In the genomic region with DNA sequence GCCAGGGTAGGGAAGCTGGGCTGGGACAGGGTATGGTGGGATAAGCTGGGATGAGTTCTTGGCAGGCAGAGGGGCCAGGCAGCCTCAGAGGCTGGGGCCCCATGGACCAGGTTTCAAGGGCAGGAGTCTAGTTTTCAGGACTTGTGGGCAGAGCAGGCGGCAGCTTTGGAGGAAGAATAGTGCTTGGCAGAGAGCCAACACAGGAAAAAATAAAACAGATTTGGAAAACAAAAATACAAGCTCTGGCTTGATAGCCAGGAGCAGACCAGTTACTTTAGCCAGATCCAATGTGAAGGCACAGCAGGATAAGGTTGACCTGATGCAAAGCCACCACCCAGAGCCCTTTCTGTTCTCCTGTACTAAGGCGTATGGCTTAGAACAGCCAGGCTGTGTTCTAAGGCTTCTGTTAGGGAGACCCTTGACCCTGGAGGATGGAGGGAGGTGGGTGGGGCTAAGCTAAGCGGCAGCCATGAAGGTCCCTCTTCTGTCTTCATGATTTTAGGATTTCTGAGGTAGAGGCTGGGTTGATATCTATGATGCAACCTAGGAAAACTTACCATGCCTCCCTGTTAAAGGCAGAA, we compare ENCODE assay signal across 17 cellular contexts. TPM values are rescaled to one million over a fixed set of nuclear protein-coding genes. Genes with fewer than 3 reads are reported as not detected.
A peak's percentile ranks its signal among the peaks of the same experiment; 100 is the strongest.
DNase-seq lines count a peak whose midpoint lies in the region; ATAC-seq, FAIRE-seq and TF ChIP-seq lines count a peak whose summit lies in the region.
"Had no signal": no experiment of that assay in that cellular context is flagged by ENCODE, and none has a peak within 500 bp of the region (broad histone marks: within the 10 kb centered on the region; RNA-seq: fewer than 3 reads in every experiment).

No MANE protein-coding gene starts in this region.

- peak overlapping the region; percentile 32 to 97 (median 88) for H3K27ac Mint-ChIP-seq in CD4-positive, alpha-beta memory T cell
- peak overlapping the region; percentile 98 for H3K27ac Mint-ChIP-seq in T-helper 17 cell
- H3K27ac Mint-ChIP-seq: dendritic cell treated with granulocyte-macrophage colony-stimulating factor and Interleukin-4, amounts not matched to agents 40 ng/mL and 50 ng/mL, for 4 days had no signal

- H3K27me3 ChIP-seq in CD4-positive, alpha-beta memory T cell (ENCODE audit: insufficient read depth, low read length): no peaks in the 10 kb centered on the region
- no peaks in the 10 kb centered on the region for H3K27me3 ChIP-seq in esophagus muscularis mucosa
- peaks cover 0 to 6% of the 10 kb centered on the region in 2 donors for H3K27me3 ChIP-seq in left lung
- H3K27me3 ChIP-seq: adrenal gland, ovary, suprapubic skin had no signal

- CTCF ChIA-PET in CD4-positive, alpha-beta memory T cell (lab: Charles Lee; ENCODE audit: partially characterized antibody): interaction anchor here (1.5 to 21.4 kb wide), 3 partner anchors 5 to 181 kb away, joined by 3 to 250 read pairs (median 250); partner anchors contain the start of gene TRAF5

- H3K4me1 ChIP-seq in CD4-positive, alpha-beta memory T cell (ENCODE audit: insufficient read depth, low read length): peaks cover 96% of the 10 kb centered on the region
- H3K4me1 ChIP-seq in esophagus muscularis mucosa: peaks cover 17 to 97% (median 92%) of the 10 kb centered on the region in 4 donors
- H3K4me1 ChIP-seq in left lung: peaks cover 0 to 15% of the 10 kb centered on the region in 2 donors

- no peaks in the 10 kb centered on the region for H3K27me3 Mint-ChIP-seq in CD4-positive, alpha-beta memory T cell
- no peaks in the 10 kb centered on the region for H3K27me3 Mint-ChIP-seq in T-helper 17 cell

- H3K36me3 ChIP-seq in CD4-positive, alpha-beta memory T cell (ENCODE audit: insufficient read depth, low read length): no peaks in the 10 kb centered on the region
- H3K36me3 ChIP-seq in esophagus muscularis mucosa (no peaks in the 10 kb centered on the region), left lung (no peaks in the 10 kb centered on the region)
- H3K36me3 ChIP-seq: adrenal gland, ovary, suprapubic skin had no signal

- H3K9me3 Mint-ChIP-seq in CD4-positive, alpha-beta memory T cell: no peaks in the 10 kb centered on the region
- H3K9me3 Mint-ChIP-seq: dendritic cell treated with granulocyte-macrophage colony-stimulating factor and Interleukin-4, amounts not matched to agents 40 ng/mL and 50 ng/mL, for 4 days had no signal

- 46% methylated on average over 2 of the region's 3 CpGs for WGBS in esophagus muscularis mucosa

- FAIRE-seq in HTR-8/SVneo (lab: Jason Lieb, UNC): no peak
- FAIRE-seq: small intestine had no signal

- no peak for TF ChIP-seq POLR2A in esophagus muscularis mucosa (IDR thresholded peaks at IDR 0.05; ENCODE audit: low read depth)

- peaks cover 79 to 98% (median 91%) of the 10 kb centered on the region in 4 donors for H3K4me1 Mint-ChIP-seq in CD4-positive, alpha-beta memory T cell
- peaks cover 89% of the 10 kb centered on the region for H3K4me1 Mint-ChIP-seq in T-helper 17 cell

- ATAC-seq in T-helper 17 cell (no peak), left lung (no peak)

- peaks cover 3 to 25% of the 10 kb centered on the region in 2 donors for H3K36me3 Mint-ChIP-seq in CD4-positive, alpha-beta memory T cell
- H3K36me3 Mint-ChIP-seq in T-helper 17 cell (ENCODE audit: low read depth): peaks cover 2% of the 10 kb centered on the region

- H3K4me3 ChIP-seq in CD4-positive, alpha-beta memory T cell (ENCODE audit: low read length in 2 of 2): no peak overlapping the region
- H3K4me3 ChIP-seq in fibroblast of villous mesenchyme (ENCODE audit: low read depth, low read length) (no peak overlapping the region), esophagus muscularis mucosa (no peak overlapping the region), left lung (no peak overlapping the region)
- H3K4me3 ChIP-seq: adrenal gland, ovary, suprapubic skin had no signal

- POLR2A ChIA-PET in CD4-positive, alpha-beta memory T cell (lab: Charles Lee; ENCODE audit: partially characterized antibody): interaction anchor here (0.8 to 1.5 kb wide), 3 partner anchors 15 to 64 kb away, joined by 3 to 5 read pairs (median 3); no protein-coding TSS in a partner anchor

- intact Hi-C loops in CD4-positive, alpha-beta memory T cell (cut with micrococcal nuclease): no loop called here
- intact Hi-C loops in esophagus muscularis mucosa (cut with DNase I) (no loop called here), left lung (cut with DNase I) (no loop called here)

- no peaks in the 10 kb centered on the region for H3K9me3 ChIP-seq in CD4-positive, alpha-beta memory T cell (ENCODE audit: control insufficient read depth in 1 of 2, low read length in 2 of 2)
- no peaks in the 10 kb centered on the region for H3K9me3 ChIP-seq in T-helper 17 cell (ENCODE audit: control insufficient read depth, low read length, poor library complexity, severe bottlenecking)
- H3K9me3 ChIP-seq in esophagus muscularis mucosa: no peaks in the 10 kb centered on the region
- no peaks in the 10 kb centered on the region for H3K9me3 ChIP-seq in left lung
- H3K9me3 ChIP-seq: adrenal gland, Caco-2, ovary, suprapubic skin had no signal

- TF ChIP-seq EP300 in esophagus muscularis mucosa (IDR thresholded peaks at IDR 0.05): no peak

- H3K4me3 Mint-ChIP-seq in CD4-positive, alpha-beta memory T cell: peak overlapping the region in 6 of 8 donors; percentile 17 to 98 (median 60)
- peak overlapping the region; percentile 58 for H3K4me3 Mint-ChIP-seq in T-helper 17 cell
- H3K4me3 Mint-ChIP-seq: dendritic cell treated with granulocyte-macrophage colony-stimulating factor and Interleukin-4, amounts not matched to agents 40 ng/mL and 50 ng/mL, for 4 days had no signal

- no peak overlapping the region for H3K27ac ChIP-seq in CD4-positive, alpha-beta memory T cell (ENCODE audit: low read depth, low read length)
- H3K27ac ChIP-seq in esophagus muscularis mucosa (replicated peaks in 1 of 4) (no peak overlapping the region), left lung (no peak overlapping the region)
- H3K27ac ChIP-seq: 22Rv1, adrenal gland, ovary, suprapubic skin had no signal

- peak; percentile 54 for DNase-seq in DMS 273 (lab: John Stamatoyannopoulos, UW; ENCODE audit: unreplicated experiment)
- no peak for DNase-seq in DMS 273 treated with DMSO at 0.1 percent for 48 hours (lab: John Stamatoyannopoulos, UW)
- DNase-seq in CD4-positive, alpha-beta memory T cell: no peak
- DNase-seq in T-helper 17 cell: no peak
- DNase-seq in fibroblast of villous mesenchyme (ENCODE audit: low read depth): peak; percentile 8
- no peak for DNase-seq in esophagus muscularis mucosa (ENCODE audit: extremely low spot score)
- DNase-seq in left lung: no peak
- no peak for DNase-seq in HTR-8/SVneo (ENCODE audit: insufficient read length, low spot score)
- DNase-seq: adrenal gland, Caco-2, NCI-H1417 treated with DMSO at 0.1 percent for 48 hours, ovary, small intestine, T1000 had no signal

- no peak for TF ChIP-seq CTCF in fibroblast of villous mesenchyme (IDR thresholded peaks at IDR 0.05; ENCODE audit: insufficient read depth, low read depth, low read length)
- TF ChIP-seq CTCF in esophagus muscularis mucosa (IDR thresholded peaks at IDR 0.05): no peak
- no peak for TF ChIP-seq CTCF in left lung (IDR thresholded peaks at IDR 0.05)

RNA-seq across cellular contexts. Expression of gene TRAF5, which starts 5.5 kb away (rescaled TPM):
- total RNA-seq in CD4-positive, alpha-beta memory T cell: 10 to 100 TPM; 80.2 to 95.1 TPM
- 10 to 100 TPM; 22.5 to 36.9 TPM for polyA plus RNA-seq in CD4-positive, alpha-beta memory T cell
- 10 to 100 TPM; 52.3 to 59.9 TPM for total RNA-seq in T-helper 17 cell
- 27.6 and 28.7 TPM in 2 replicates for total RNA-seq in fibroblast of villous mesenchyme
- total RNA-seq in esophagus muscularis mucosa: 10 to 100 TPM; 14.9 to 29.7 (median 23.9) TPM
- 10 to 100 TPM; 10.1 to 11.5 TPM for total RNA-seq in left lung

Comparison
In these comparisons a context has a peak if more than half of its experiments do, and no peak if none do; other contexts are left out.
1. DNase-seq: peak in DMS 273 (single experiment) and fibroblast of villous mesenchyme (single experiment); none in DMS 273 treated with DMSO at 0.1 percent for 48 hours (single experiment), CD4-positive, alpha-beta memory T cell (0 of 5), T-helper 17 cell (0 of 3), esophagus muscularis mucosa (single experiment), left lung (0 of 2) and HTR-8/SVneo (single experiment).